In the genomic region with DNA sequence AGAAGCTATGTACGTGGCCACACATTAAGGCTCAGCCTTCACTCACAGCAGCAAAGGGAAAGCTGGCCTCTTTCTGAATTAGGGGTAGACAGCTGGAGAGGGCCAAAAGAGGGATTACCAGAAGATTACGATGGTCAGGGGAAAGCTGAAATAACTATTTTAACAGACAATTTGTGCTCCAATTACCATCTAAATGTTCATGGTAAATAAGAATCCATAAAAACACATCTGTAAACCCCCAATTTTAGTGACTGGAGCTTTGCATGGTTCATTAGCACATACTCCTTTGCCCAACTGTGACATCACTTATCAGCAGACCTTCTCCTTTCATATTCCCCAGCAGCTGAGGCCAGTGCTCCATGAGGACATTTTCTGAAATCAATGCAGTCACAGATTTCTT, we compare ENCODE assay signal across 26 cellular contexts.
"Had no signal": no experiment of that assay in that cellular context is flagged by ENCODE, and none has a peak within 500 bp of the region (broad histone marks: within the 10 kb centered on the region; RNA-seq: fewer than 3 reads in every experiment).

No MANE protein-coding gene starts in this region.

- FAIRE-seq: endothelial cell of umbilical vein had no signal

- H3K36me3 ChIP-seq: colonic mucosa, gastrocnemius medialis, lower lobe of right lung, spleen, thoracic aorta, upper lobe of left lung had no signal

- H3K9me3 ChIP-seq: colonic mucosa, gastrocnemius medialis, lower lobe of right lung, spleen, thoracic aorta, upper lobe of left lung had no signal

- H3K27ac Mint-ChIP-seq: activated B cell treated with CpG ODN at 0.5 μM for 24 hours; activated naive CD4-positive, alpha-beta T cell treated with anti-CD3 and anti-CD28 coated beads, Interleukin-2, amount 10 ng/mL, durations not matched to agents 7 days and 5 days; activated T-cell treated with anti-CD3 and anti-CD28 coated beads, Interleukin-2, amount 50 U/mL, for 72 hours; effector memory CD8-positive, alpha-beta T cell; naive thymus-derived CD8-positive, alpha-beta T cell; T-helper 1 cell treated with Interleukin-12 subunit alpha and Interleukin-12 subunit beta and Interleukin-4 antibody, amounts not matched to agents 30 μg/mL and 1 μg/mL, for 36 hours had no signal

- H3K4me1 Mint-ChIP-seq: activated B cell treated with CpG ODN at 0.5 μM for 24 hours; activated naive CD4-positive, alpha-beta T cell treated with anti-CD3 and anti-CD28 coated beads, Interleukin-2, amount 10 ng/mL, durations not matched to agents 7 days and 5 days; naive thymus-derived CD8-positive, alpha-beta T cell had no signal

- ATAC-seq: activated T-cell treated with anti-CD3 and anti-CD28 coated beads, Interleukin-2, amount 50 U/mL, for 72 hours; effector memory CD8-positive, alpha-beta T cell; esophagus mucosa; gastrocnemius medialis; lower lobe of right lung; naive thymus-derived CD8-positive, alpha-beta T cell had no signal

- H3K4me3 ChIP-seq: colonic mucosa, dorsolateral prefrontal cortex, gastrocnemius medialis, lower lobe of right lung, spleen, thoracic aorta, upper lobe of left lung had no signal

- H3K27me3 ChIP-seq: colonic mucosa, gastrocnemius medialis, spleen, upper lobe of left lung had no signal

- H3K36me3 Mint-ChIP-seq: activated naive CD4-positive, alpha-beta T cell treated with anti-CD3 and anti-CD28 coated beads, Interleukin-2, amount 10 ng/mL, durations not matched to agents 7 days and 5 days; brain; naive thymus-derived CD8-positive, alpha-beta T cell had no signal

- H3K4me1 ChIP-seq: colonic mucosa, gastrocnemius medialis, lower lobe of right lung, spleen, upper lobe of left lung had no signal

- H3K9me3 Mint-ChIP-seq: activated B cell treated with CpG ODN at 0.5 μM for 24 hours; activated naive CD4-positive, alpha-beta T cell treated with anti-CD3 and anti-CD28 coated beads, Interleukin-2, amount 10 ng/mL, durations not matched to agents 7 days and 5 days; activated T-cell treated with anti-CD3 and anti-CD28 coated beads, Interleukin-2, amount 50 U/mL, for 72 hours; brain; effector memory CD8-positive, alpha-beta T cell; T-helper 1 cell treated with Interleukin-12 subunit alpha and Interleukin-12 subunit beta and Interleukin-4 antibody, amounts not matched to agents 30 μg/mL and 1 μg/mL, for 36 hours had no signal

- H3K4me3 Mint-ChIP-seq: activated B cell treated with CpG ODN at 0.5 μM for 24 hours; activated naive CD4-positive, alpha-beta T cell treated with anti-CD3 and anti-CD28 coated beads, Interleukin-2, amount 10 ng/mL, durations not matched to agents 7 days and 5 days; activated T-cell treated with anti-CD3 and anti-CD28 coated beads, Interleukin-2, amount 50 U/mL, for 72 hours; brain; effector memory CD8-positive, alpha-beta T cell; naive thymus-derived CD8-positive, alpha-beta T cell; T-helper 1 cell treated with Interleukin-12 subunit alpha and Interleukin-12 subunit beta and Interleukin-4 antibody, amounts not matched to agents 30 μg/mL and 1 μg/mL, for 36 hours had no signal

- H3K27me3 Mint-ChIP-seq: activated B cell treated with CpG ODN at 0.5 μM for 24 hours; activated naive CD4-positive, alpha-beta T cell treated with anti-CD3 and anti-CD28 coated beads, Interleukin-2, amount 10 ng/mL, durations not matched to agents 7 days and 5 days; effector memory CD8-positive, alpha-beta T cell; naive thymus-derived CD8-positive, alpha-beta T cell had no signal

- H3K27ac ChIP-seq: colonic mucosa, dorsolateral prefrontal cortex, gastrocnemius medialis, lower lobe of right lung, spleen, thoracic aorta, upper lobe of left lung had no signal

- DNase-seq: activated B cell treated with CpG ODN at 0.5 μM for 24 hours; activated CD4-positive, alpha-beta T cell treated with anti-CD3 and anti-CD28 coated beads for 4 hours; activated CD4-positive, alpha-beta T cell treated with anti-CD3 and anti-CD28 coated beads, Interleukin-2, amount 50 U/mL, for 48 hours; activated effector memory CD4-positive, alpha-beta T cell treated with Interleukin-2 at 50 U/mL for 16 hours; activated naive CD4-positive, alpha-beta T cell treated with anti-CD3 and anti-CD28 coated beads, Interleukin-2, amount 10 ng/mL, durations not matched to agents 7 days and 5 days; activated T-cell treated with anti-CD3 and anti-CD28 coated beads, Interleukin-2, amount 50 U/mL, for 72 hours; anterior cingulate cortex; colonic mucosa; dorsolateral prefrontal cortex; effector memory CD8-positive, alpha-beta T cell; gastrocnemius medialis; head of caudate nucleus; islet precursor cell; left cardiac atrium; lower lobe of right lung; naive thymus-derived CD8-positive, alpha-beta T cell; spleen; stimulated activated CD4-positive, alpha-beta T cell treated with anti-CD3 and anti-CD28 coated beads, Interleukin-4, amount 100 ng/mL, for 24 hours; stimulated activated naive CD4-positive, alpha-beta T cell treated with Interleukin-2 at 50 U/mL for 16 hours; T1000; upper lobe of left lung had no signal
